8 cellular contexts compared by ENCODE assay signal in genomic region chr1:39408641-39409054, GRCh38.
DNase-seq lines count a peak whose midpoint lies in the region; ATAC-seq and TF ChIP-seq lines count a peak whose summit lies in the region.

No MANE protein-coding gene starts in this region.

- no peaks in the 10 kb centered on the region for H3K27me3 ChIP-seq in liver (ENCODE audit: control insufficient read depth in 4 of 4, insufficient read depth in 4 of 4, low read length in 3 of 4)

- peaks cover 59% of the 10 kb centered on the region for H3K4me1 Mint-ChIP-seq in dendritic cell treated with granulocyte-macrophage colony-stimulating factor and Interleukin-4, amounts not matched to agents 40 ng/mL and 50 ng/mL, for 4 days (ENCODE audit: low read depth)

- peaks cover 0 to 7% (median 4%) of the 10 kb centered on the region in 4 donors for H3K36me3 ChIP-seq in liver (ENCODE audit: control insufficient read depth in 4 of 4, insufficient read depth in 3 of 4, low read depth in 1 of 4, low read length in 3 of 4)

- under 1% methylated on average over 53 of the region's 53 CpGs for WGBS in liver

- no peaks in the 10 kb centered on the region for H3K27me3 Mint-ChIP-seq in dendritic cell treated with granulocyte-macrophage colony-stimulating factor and Interleukin-4, amounts not matched to agents 40 ng/mL and 50 ng/mL, for 4 days

- intact Hi-C loops in dendritic cell treated with granulocyte-macrophage colony-stimulating factor and Interleukin-4, amounts not matched to agents 40 ng/mL and 50 ng/mL, for 4 days (cut with micrococcal nuclease): loop anchor here (1.0 kb wide), 1 partner anchor 10 kb away; no protein-coding TSS in a partner anchor

- no peaks in the 10 kb centered on the region for H3K9me3 ChIP-seq in liver (ENCODE audit: control insufficient read depth in 4 of 4, low read length in 3 of 4)

- H3K4me1 ChIP-seq in liver (ENCODE audit: control insufficient read depth in 4 of 4, insufficient read depth in 4 of 4, low read length in 3 of 4): peaks cover 11 to 73% (median 71%) of the 10 kb centered on the region in 4 donors

- H3K9ac ChIP-seq in liver (ENCODE audit: low read depth in 1 of 2, low read length in 2 of 2): no peak overlapping the region

- H3K36me3 Mint-ChIP-seq in dendritic cell treated with granulocyte-macrophage colony-stimulating factor and Interleukin-4, amounts not matched to agents 40 ng/mL and 50 ng/mL, for 4 days (ENCODE audit: low read depth): peaks cover 38% of the 10 kb centered on the region

- H3K9me3 Mint-ChIP-seq in dendritic cell treated with granulocyte-macrophage colony-stimulating factor and Interleukin-4, amounts not matched to agents 40 ng/mL and 50 ng/mL, for 4 days: no peaks in the 10 kb centered on the region

- peak overlapping the region; percentile 78 for H3K27ac Mint-ChIP-seq in dendritic cell treated with granulocyte-macrophage colony-stimulating factor and Interleukin-4, amounts not matched to agents 40 ng/mL and 50 ng/mL, for 4 days

- H3K4me3 Mint-ChIP-seq in dendritic cell treated with granulocyte-macrophage colony-stimulating factor and Interleukin-4, amounts not matched to agents 40 ng/mL and 50 ng/mL, for 4 days: peak overlapping the region; percentile 84

- peak overlapping the region; percentile 93 to 96 for H3K27ac ChIP-seq in liver (ENCODE audit: low read depth in 1 of 2, low read length in 2 of 2)

- no peak for TF ChIP-seq CTCF in liver (IDR thresholded peaks at IDR 0.05; ENCODE audit: low read depth, low read length, missing input control)

- DNase-seq in Ammon's horn (ENCODE audit: low spot score) (peak; percentile 96), NCI-H526 treated with DMSO at 0.1 percent for 48 hours (lab: John Stamatoyannopoulos, UW) (peak; percentile 97)
- peak; percentile 76 to 79 for DNase-seq in activated CD4-positive, alpha-beta T cell treated with anti-CD3 and anti-CD28 coated beads, Interleukin-2, amount 50 U/mL, for 4 hours
- peak; percentile 80 for DNase-seq in stimulated activated CD4-positive, alpha-beta T cell treated with anti-CD3 and anti-CD28 coated beads, Interleukin-4, amount 100 ng/mL, for 1 hour

- peak overlapping the region; percentile 43 to 91 (median 77) for H3K4me3 ChIP-seq in liver (ENCODE audit: low read depth in 1 of 3, low read length in 3 of 3)

- peak in 1 of 2 donors; percentile 13 for TF ChIP-seq RAD21 in liver (IDR thresholded peaks at IDR 0.05)

- peak; percentile 61 for ATAC-seq in GM19372 (IDR thresholded peaks at IDR 0.05; ENCODE audit: low read depth, unreplicated experiment)
- peak; percentile 59 for ATAC-seq in HG03520 (IDR thresholded peaks at IDR 0.05; ENCODE audit: unreplicated experiment)

TF ChIP-seq in liver, 16 proteins besides CTCF, POLR2A, EP300 and RAD21:
- TF ChIP-seq ATF3 (IDR thresholded peaks at IDR 0.05): no peak
- TF ChIP-seq, protein P1, sequence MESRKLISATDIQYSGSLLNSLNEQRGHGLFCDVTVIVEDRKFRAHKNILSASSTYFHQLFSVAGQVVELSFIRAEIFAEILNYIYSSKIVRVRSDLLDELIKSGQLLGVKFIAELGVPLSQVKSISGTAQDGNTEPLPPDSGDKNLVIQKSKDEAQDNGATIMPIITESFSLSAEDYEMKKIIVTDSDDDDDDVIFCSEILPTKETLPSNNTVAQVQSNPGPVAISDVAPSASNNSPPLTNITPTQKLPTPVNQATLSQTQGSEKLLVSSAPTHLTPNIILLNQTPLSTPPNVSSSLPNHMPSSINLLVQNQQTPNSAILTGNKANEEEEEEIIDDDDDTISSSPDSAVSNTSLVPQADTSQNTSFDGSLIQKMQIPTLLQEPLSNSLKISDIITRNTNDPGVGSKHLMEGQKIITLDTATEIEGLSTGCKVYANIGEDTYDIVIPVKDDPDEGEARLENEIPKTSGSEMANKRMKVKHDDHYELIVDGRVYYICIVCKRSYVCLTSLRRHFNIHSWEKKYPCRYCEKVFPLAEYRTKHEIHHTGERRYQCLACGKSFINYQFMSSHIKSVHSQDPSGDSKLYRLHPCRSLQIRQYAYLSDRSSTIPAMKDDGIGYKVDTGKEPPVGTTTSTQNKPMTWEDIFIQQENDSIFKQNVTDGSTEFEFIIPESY (IDR thresholded peaks at IDR 0.05): peak; percentile 47
- no peak for TF ChIP-seq JUND (IDR thresholded peaks at IDR 0.05)
- TF ChIP-seq YY1 (IDR thresholded peaks at IDR 0.05): no peak
- no peak for TF ChIP-seq HNF4A (conservative IDR thresholded peaks at IDR 0.05)
- no peak for TF ChIP-seq MAX (IDR thresholded peaks at IDR 0.05)
- TF ChIP-seq FOXA2 (IDR thresholded peaks at IDR 0.05): no peak
- peak in 1 of 2 donors; percentile 24 for TF ChIP-seq RXRA (IDR thresholded peaks at IDR 0.05)
- no peak for TF ChIP-seq NR2F2 (IDR thresholded peaks at IDR 0.05)
- peak; percentile 52 for TF ChIP-seq SP1 (IDR thresholded peaks at IDR 0.05)
- peak in 1 of 2 donors; percentile 12 for TF ChIP-seq EGR1 (IDR thresholded peaks at IDR 0.05; ENCODE audit: low read depth in 2 of 2)
- no peak for TF ChIP-seq REST (IDR thresholded peaks at IDR 0.05)

Comparison
In these comparisons a context has a peak if more than half of its experiments do, and no peak if none do; other contexts are left out.
1. Peak in every context shown above with its lines: DNase-seq, ATAC-seq, H3K4me3 ChIP-seq and H3K27ac ChIP-seq.